ENCODE assay signal across 8 cellular contexts in the genomic region with DNA sequence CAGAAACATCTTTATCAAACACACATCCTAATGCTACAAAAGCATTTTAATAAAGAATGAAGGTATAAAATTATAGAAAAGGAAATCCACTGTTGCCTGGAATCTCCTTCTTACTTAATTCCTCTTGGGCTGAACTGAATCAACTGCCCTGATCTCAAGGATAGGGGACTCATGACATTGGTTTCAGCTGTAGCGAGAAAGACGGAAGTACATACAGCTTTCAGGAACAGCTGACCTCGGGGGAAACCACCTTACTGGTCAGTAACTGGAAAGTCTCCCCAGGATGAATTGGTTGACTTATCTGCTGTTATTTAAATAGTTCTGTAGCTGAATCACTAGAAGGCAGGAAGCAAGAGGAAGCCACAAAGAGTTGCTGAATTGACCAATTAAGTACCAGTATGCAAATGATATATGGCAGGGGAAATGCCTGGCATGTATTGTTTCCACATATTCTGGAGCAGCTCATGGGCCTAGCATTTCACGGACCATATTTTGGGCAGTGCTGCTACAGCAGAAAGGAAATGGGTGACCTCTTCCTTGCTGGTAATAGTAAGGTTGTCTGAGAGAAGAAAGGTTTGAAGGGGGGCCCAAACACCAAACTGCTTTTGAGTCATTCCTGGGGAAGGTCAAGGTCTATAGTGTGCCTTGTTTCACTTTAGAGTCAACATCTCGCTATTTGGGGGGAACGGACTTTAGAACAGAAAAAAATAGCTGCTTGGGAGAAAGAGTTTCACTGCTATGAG. TPM values are rescaled to one million over a fixed set of nuclear protein-coding genes. Genes with fewer than 3 reads are reported as not detected.
DNase-seq lines count a peak whose midpoint lies in the region; ATAC-seq and TF ChIP-seq lines count a peak whose summit lies in the region.

No MANE protein-coding gene starts in this region.

- peaks cover 15% of the 10 kb centered on the region for H3K4me1 ChIP-seq in RWPE2 (ENCODE audit: insufficient read depth, poor library complexity, severe bottlenecking)
- H3K4me1 ChIP-seq in mesodermal cell (ENCODE audit: control insufficient read depth, insufficient read depth, low read length, poor library complexity, severe bottlenecking): peaks cover 8% of the 10 kb centered on the region
- H3K4me1 ChIP-seq in sigmoid colon: peaks cover 0 to 3% (median under 1%) of the 10 kb centered on the region in 4 donors
- H3K4me1 ChIP-seq in thyroid gland: peaks cover under 1 to 18% of the 10 kb centered on the region in 2 donors

- no peaks in the 10 kb centered on the region for H3K9me3 ChIP-seq in RWPE2 (ENCODE audit: severe bottlenecking)
- H3K9me3 ChIP-seq in mesodermal cell (ENCODE audit: control insufficient read depth, low read length): no peaks in the 10 kb centered on the region
- no peaks in the 10 kb centered on the region for H3K9me3 ChIP-seq in sigmoid colon
- no peaks in the 10 kb centered on the region for H3K9me3 ChIP-seq in thyroid gland

- no peak for TF ChIP-seq POLR2A in sigmoid colon (IDR thresholded peaks at IDR 0.05)
- TF ChIP-seq POLR2A in thyroid gland (IDR thresholded peaks at IDR 0.05): no peak

- peak; percentile 93 for ATAC-seq in GM19023 (IDR thresholded peaks at IDR 0.05; ENCODE audit: unreplicated experiment)
- ATAC-seq in HG03095 (IDR thresholded peaks at IDR 0.05; ENCODE audit: unreplicated experiment): peak; percentile 96
- ATAC-seq in RWPE2 (ENCODE audit: low read depth): peak; percentile 99

- peak overlapping the region; percentile 68 for H3K27ac ChIP-seq in RWPE2 (ENCODE audit: poor library complexity, severe bottlenecking)
- H3K27ac ChIP-seq in mesodermal cell (ENCODE audit: low read depth, low read length, severe bottlenecking): peak overlapping the region; percentile 55
- H3K27ac ChIP-seq in sigmoid colon: no peak overlapping the region
- no peak overlapping the region for H3K27ac ChIP-seq in thyroid gland

- peak overlapping the region; percentile 3 to 72 for H3K4me3 Mint-ChIP-seq in CD14-positive monocyte

- no peak for TF ChIP-seq CTCF in CD14-positive monocyte (IDR thresholded peaks at IDR 0.05)
- no peak for TF ChIP-seq CTCF in RWPE2 (IDR thresholded peaks at IDR 0.05; ENCODE audit: poor library complexity, severe bottlenecking)
- no peak for TF ChIP-seq CTCF in cardiac fibroblast (IDR thresholded peaks at IDR 0.05; ENCODE audit: low read depth, low read length)
- no peak for TF ChIP-seq CTCF in sigmoid colon (IDR thresholded peaks at IDR 0.05)
- no peak for TF ChIP-seq CTCF in thyroid gland (IDR thresholded peaks at IDR 0.05)

- H3K36me3 Mint-ChIP-seq in CD14-positive monocyte: peaks cover 84 to 85% of the 10 kb centered on the region in 2 donors

- H3K27me3 ChIP-seq in RWPE2 (ENCODE audit: insufficient read depth, poor library complexity, severe bottlenecking) (no peaks in the 10 kb centered on the region), sigmoid colon (no peaks in the 10 kb centered on the region), thyroid gland (no peaks in the 10 kb centered on the region)

- H3K9me3 Mint-ChIP-seq in CD14-positive monocyte: peaks cover 0 to 6% (median 0%) of the 10 kb centered on the region in 7 donors

- DNase-seq in CD14-positive monocyte (ENCODE audit: low spot score) (peak; percentile 89), RWPE2 (ENCODE audit: low spot score) (peak; percentile 48), cardiac fibroblast (ENCODE audit: low read depth in 2 of 2) (peak; percentile 97 to 100), sigmoid colon (no peak), thyroid gland (no peak)

- H3K27me3 Mint-ChIP-seq in CD14-positive monocyte (ENCODE audit: low read depth in 3 of 3): peaks cover 0 to 1% (median 0%) of the 10 kb centered on the region in 3 donors

- H3K4me1 Mint-ChIP-seq in CD14-positive monocyte: peaks cover 24% of the 10 kb centered on the region

- no peaks in the 10 kb centered on the region for H3K36me3 ChIP-seq in RWPE2 (ENCODE audit: low read depth)
- no peaks in the 10 kb centered on the region for H3K36me3 ChIP-seq in mesodermal cell (ENCODE audit: control insufficient read depth, insufficient read depth, low read length)
- H3K36me3 ChIP-seq in sigmoid colon: peaks cover 0 to 16% (median 4%) of the 10 kb centered on the region in 4 donors
- peaks cover 19 to 28% of the 10 kb centered on the region in 2 donors for H3K36me3 ChIP-seq in thyroid gland

- H3K4me3 ChIP-seq in RWPE2 (ENCODE audit: severe bottlenecking): no peak overlapping the region
- no peak overlapping the region for H3K4me3 ChIP-seq in cardiac fibroblast (replicated peaks in 1 of 2; ENCODE audit: low read depth in 2 of 2, low read length in 2 of 2)
- no peak overlapping the region for H3K4me3 ChIP-seq in mesodermal cell (ENCODE audit: extremely low read depth, insufficient read depth, low read length, poor library complexity, severe bottlenecking)
- H3K4me3 ChIP-seq in sigmoid colon: no peak overlapping the region
- H3K4me3 ChIP-seq in thyroid gland (replicated peaks in 1 of 3): no peak overlapping the region

- intact Hi-C loops in CD14-positive monocyte (cut with micrococcal nuclease) (loop anchor here in 1 of 2 donors (5.0 kb wide), 1 partner anchor 198 kb away; the partner anchor contains the start of gene MAP3K5), sigmoid colon (cut with DNase I) (no loop called here), thyroid gland (cut with DNase I) (no loop called here)

- WGBS in mesodermal cell (ENCODE audit: insufficient coverage in 2 of 2), 2 experiments: 82 to 86% methylated on average over 6 of the region's 6 CpGs
- 47 to 76% methylated on average over 6 of the region's 6 CpGs for WGBS in sigmoid colon, 2 donors
- 73 to 77% methylated on average over 6 of the region's 6 CpGs for WGBS in thyroid gland, 2 donors

- H3K27ac Mint-ChIP-seq in CD14-positive monocyte: peak overlapping the region; percentile 90 to 96 (median 94)

- no peak for TF ChIP-seq EP300 in sigmoid colon (IDR thresholded peaks at IDR 0.05)

RNA-seq across cellular contexts. Expression of gene MAP7, which starts 43.7 kb away (rescaled TPM):
- polyA plus RNA-seq in CD14-positive monocyte (1 to 10 TPM; 1.2 to 1.6 TPM), sigmoid colon (10 to 100 TPM; 22.1 to 33.5 (median 26.4) TPM)
- polyA plus RNA-seq in mesodermal cell (2013, experiment 1 of 2): 0.66 TPM
- polyA plus RNA-seq in mesodermal cell (2013, experiment 2 of 2): 0.66 TPM
- total RNA-seq in sigmoid colon (1 to 10 TPM; 1.2 to 3.3 (median 1.6) TPM), thyroid gland (10 to 100 TPM; 24.5 to 46.0 (median 36.0) TPM)

Comparison
In these comparisons a context has a peak if more than half of its experiments do, and no peak if none do; other contexts are left out.
1. DNase-seq: peak in CD14-positive monocyte (single experiment), RWPE2 (single experiment) and cardiac fibroblast (2 of 2); none in sigmoid colon (single experiment) and thyroid gland (0 of 2).
2. H3K27ac ChIP-seq: peak in RWPE2 (single experiment) and mesodermal cell (single experiment); none in sigmoid colon (0 of 4) and thyroid gland (0 of 3).
3. RNA of gene MAP7, which starts 43.7 kb away (total RNA-seq): 24.5 to 46.0 TPM in thyroid gland; 1.2 to 3.3 TPM in sigmoid colon; every median in the first group is over 4 times any median in the second.
4. Peak in every context shown above with its lines, with median percentiles within 50 percentile points of each other: ATAC-seq.